11 cellular contexts compared by ENCODE assay signal in genomic region chr7:89003619-89003956, GRCh38.
DNase-seq lines count a peak whose midpoint lies in the region; ATAC-seq and TF ChIP-seq lines count a peak whose summit lies in the region.
"Had no signal": no experiment of that assay in that cellular context is flagged by ENCODE, and none has a peak within 500 bp of the region (broad histone marks: within the 10 kb centered on the region; RNA-seq: fewer than 3 reads in every experiment).

No MANE protein-coding gene starts in this region.

- H3K4me3 Mint-ChIP-seq in immature natural killer cell: peak overlapping the region; percentile 26 to 83 (median 46)
- H3K4me3 Mint-ChIP-seq in stimulated activated memory B cell treated with anti-CD40 and anti-IgM and Interleukin-4, amounts not matched to agents 10 μg/mL and 1 μg/mL and 100 μg/mL, for 72 hours: no peak overlapping the region
- no peak overlapping the region for H3K4me3 Mint-ChIP-seq in nephron progenitor cell

- ATAC-seq in activated CD4-positive, CD25-positive, alpha-beta regulatory T cell treated with anti-CD3 and anti-CD28 coated beads, Interleukin-2, amount 50 U/mL, for 24 hours: peak; percentile 21 to 53
- ATAC-seq in GM21576 (IDR thresholded peaks at IDR 0.05; ENCODE audit: unreplicated experiment) (peak; percentile 59), HG03432 (IDR thresholded peaks at IDR 0.05; ENCODE audit: unreplicated experiment) (peak; percentile 75)
- no peak for ATAC-seq in stimulated activated memory B cell treated with anti-CD40 and anti-IgM and Interleukin-4, amounts not matched to agents 10 μg/mL and 1 μg/mL and 100 μg/mL, for 72 hours

- H3K9me3 Mint-ChIP-seq in immature natural killer cell (peaks cover 0 to 7% (median 0%) of the 10 kb centered on the region in 6 donors), nephron progenitor cell (no peaks in the 10 kb centered on the region)
- no peaks in the 10 kb centered on the region for H3K9me3 Mint-ChIP-seq in stimulated activated memory B cell treated with anti-CD40 and anti-IgM and Interleukin-4, amounts not matched to agents 10 μg/mL and 1 μg/mL and 100 μg/mL, for 72 hours

- DNase-seq in activated CD4-positive, CD25-positive, alpha-beta regulatory T cell (lab: John Stamatoyannopoulos, UW): no peak
- DNase-seq in immature natural killer cell (no peak), amniotic stem cell (lab: John Stamatoyannopoulos, UW) (no peak), nephron progenitor cell (no peak)
- DNase-seq: foreskin melanocyte, NCI-H1048, Right ventricle myocardium superior had no signal

- no peak for TF ChIP-seq CTCF in nephron progenitor cell (IDR thresholded peaks at IDR 0.05)

- H3K27ac Mint-ChIP-seq in immature natural killer cell (peak overlapping the region in 2 of 6 donors; percentile 52 to 71), nephron progenitor cell (no peak overlapping the region)
- no peak overlapping the region for H3K27ac Mint-ChIP-seq in stimulated activated memory B cell treated with anti-CD40 and anti-IgM and Interleukin-4, amounts not matched to agents 10 μg/mL and 1 μg/mL and 100 μg/mL, for 72 hours

- H3K36me3 Mint-ChIP-seq in immature natural killer cell (no peaks in the 10 kb centered on the region), nephron progenitor cell (ENCODE audit: low read depth) (no peaks in the 10 kb centered on the region)
- H3K36me3 Mint-ChIP-seq in stimulated activated memory B cell treated with anti-CD40 and anti-IgM and Interleukin-4, amounts not matched to agents 10 μg/mL and 1 μg/mL and 100 μg/mL, for 72 hours: no peaks in the 10 kb centered on the region

- H3K4me1 Mint-ChIP-seq in immature natural killer cell: peaks cover 15 to 22% of the 10 kb centered on the region in 2 donors
- peaks cover 14% of the 10 kb centered on the region for H3K4me1 Mint-ChIP-seq in stimulated activated memory B cell treated with anti-CD40 and anti-IgM and Interleukin-4, amounts not matched to agents 10 μg/mL and 1 μg/mL and 100 μg/mL, for 72 hours
- no peaks in the 10 kb centered on the region for H3K4me1 Mint-ChIP-seq in nephron progenitor cell

- H3K27me3 Mint-ChIP-seq in immature natural killer cell (ENCODE audit: low read depth in 3 of 3): no peaks in the 10 kb centered on the region
- H3K27me3 Mint-ChIP-seq in stimulated activated memory B cell treated with anti-CD40 and anti-IgM and Interleukin-4, amounts not matched to agents 10 μg/mL and 1 μg/mL and 100 μg/mL, for 72 hours: no peaks in the 10 kb centered on the region
- H3K27me3 Mint-ChIP-seq in nephron progenitor cell (ENCODE audit: low read depth, poor library complexity): no peaks in the 10 kb centered on the region

Comparison
In these comparisons a context has a peak if more than half of its experiments do, and no peak if none do; other contexts are left out.
1. H3K4me3 Mint-ChIP-seq: peak in immature natural killer cell (5 of 5); none in stimulated activated memory B cell treated with anti-CD40 and anti-IgM and Interleukin-4, amounts not matched to agents 10 μg/mL and 1 μg/mL and 100 μg/mL, for 72 hours (single experiment) and nephron progenitor cell (single experiment).